Comparison of ENCODE assay signal across 9 cellular contexts in genomic region chr1:214552174-214552608, GRCh38. TPM values are rescaled to one million over a fixed set of nuclear protein-coding genes. Genes with fewer than 3 reads are reported as not detected.
DNase-seq lines count a peak whose midpoint lies in the region; ATAC-seq lines count a peak whose summit lies in the region.
"Had no signal": no experiment of that assay in that cellular context is flagged by ENCODE, and none has a peak within 500 bp of the region (broad histone marks: within the 10 kb centered on the region; RNA-seq: fewer than 3 reads in every experiment).

No MANE protein-coding gene starts in this region.

- CTCF ChIA-PET in CD4-positive, alpha-beta memory T cell (lab: Charles Lee; ENCODE audit: partially characterized antibody): no interaction called here

- H3K9ac ChIP-seq in mucosa of stomach (ENCODE audit: low read length): peak overlapping the region; percentile 96

- H3K36me3 Mint-ChIP-seq in activated T-cell treated with anti-CD3 and anti-CD28 coated beads, Interleukin-2, amount 50 U/mL, for 4 hours (ENCODE audit: insufficient read depth): no peaks in the 10 kb centered on the region
- no peaks in the 10 kb centered on the region for H3K36me3 Mint-ChIP-seq in CD4-positive, alpha-beta memory T cell
- H3K36me3 Mint-ChIP-seq: naive B cell had no signal

- H3K9me3 ChIP-seq in mucosa of stomach (ENCODE audit: control insufficient read depth, low read length): no peaks in the 10 kb centered on the region
- no peaks in the 10 kb centered on the region for H3K9me3 ChIP-seq in CD4-positive, alpha-beta memory T cell (ENCODE audit: control insufficient read depth in 1 of 2, low read length in 2 of 2)

- intact Hi-C loops in CD4-positive, alpha-beta memory T cell (cut with micrococcal nuclease): no loop called here

- peak overlapping the region; percentile 76 for H3K4me3 ChIP-seq in mucosa of stomach (ENCODE audit: low read length)
- no peak overlapping the region for H3K4me3 ChIP-seq in CD4-positive, alpha-beta memory T cell (ENCODE audit: low read length in 2 of 2)

- peaks cover 19% of the 10 kb centered on the region for H3K4me1 ChIP-seq in mucosa of stomach (ENCODE audit: control insufficient read depth, insufficient read depth, low read length)
- no peaks in the 10 kb centered on the region for H3K4me1 ChIP-seq in CD4-positive, alpha-beta memory T cell (ENCODE audit: insufficient read depth, low read length)

- no peaks in the 10 kb centered on the region for H3K27me3 ChIP-seq in mucosa of stomach (ENCODE audit: control insufficient read depth, insufficient read depth, low read length)
- H3K27me3 ChIP-seq in CD4-positive, alpha-beta memory T cell (ENCODE audit: insufficient read depth, low read length): peaks cover 5% of the 10 kb centered on the region

- no peak overlapping the region for H3K27ac Mint-ChIP-seq in CD4-positive, alpha-beta memory T cell
- H3K27ac Mint-ChIP-seq: naive B cell had no signal

- peak overlapping the region; percentile 97 for H3K27ac ChIP-seq in epithelial cell of prostate
- no peak overlapping the region for H3K27ac ChIP-seq in CD4-positive, alpha-beta memory T cell (ENCODE audit: low read depth, low read length)

- DNase-seq in activated T-cell treated with anti-CD3 and anti-CD28 coated beads, Interleukin-2, amount 50 U/mL, for 4 hours: no peak
- no peak for DNase-seq in activated T-cell treated with anti-CD3 and anti-CD28 coated beads for 4 hours
- DNase-seq in RPMI7951 (ENCODE audit: low read depth): peak; percentile 89
- peak; percentile 64 for DNase-seq in epithelial cell of prostate (ENCODE audit: low read depth, low spot score)
- no peak for DNase-seq in NOMO-1 treated with DMSO at 0.1 percent for 48 hours (lab: John Stamatoyannopoulos, UW; ENCODE audit: unreplicated experiment)
- no peak for DNase-seq in NCI-H2029 treated with DMSO at 0.1 percent for 48 hours (lab: John Stamatoyannopoulos, UW)
- DNase-seq in CD4-positive, alpha-beta memory T cell: no peak
- DNase-seq: naive B cell had no signal

- no peak for ATAC-seq in activated T-cell treated with anti-CD3 and anti-CD28 coated beads, Interleukin-2, amount 50 U/mL, for 4 hours

- POLR2A ChIA-PET in CD4-positive, alpha-beta memory T cell (lab: Charles Lee; ENCODE audit: partially characterized antibody): no interaction called here

- H3K27me3 Mint-ChIP-seq in activated T-cell treated with anti-CD3 and anti-CD28 coated beads, Interleukin-2, amount 50 U/mL, for 4 hours (ENCODE audit: low read depth): peaks cover 57% of the 10 kb centered on the region
- peaks cover 39 to 46% of the 10 kb centered on the region in 2 donors for H3K27me3 Mint-ChIP-seq in CD4-positive, alpha-beta memory T cell

- no peaks in the 10 kb centered on the region for H3K36me3 ChIP-seq in mucosa of stomach (ENCODE audit: control insufficient read depth, insufficient read depth, low read length)
- H3K36me3 ChIP-seq in CD4-positive, alpha-beta memory T cell (ENCODE audit: insufficient read depth, low read length): no peaks in the 10 kb centered on the region

- peak overlapping the region; percentile 35 for H3K4me3 Mint-ChIP-seq in activated T-cell treated with anti-CD3 and anti-CD28 coated beads, Interleukin-2, amount 50 U/mL, for 4 hours
- H3K4me3 Mint-ChIP-seq in CD4-positive, alpha-beta memory T cell: peak overlapping the region in 4 of 8 donors; percentile 42 to 79 (median 51)

- peaks cover 6% of the 10 kb centered on the region for H3K4me1 Mint-ChIP-seq in activated T-cell treated with anti-CD3 and anti-CD28 coated beads, Interleukin-2, amount 50 U/mL, for 4 hours (ENCODE audit: low read depth)
- peaks cover 0 to 18% (median 1%) of the 10 kb centered on the region in 4 donors for H3K4me1 Mint-ChIP-seq in CD4-positive, alpha-beta memory T cell

- H3K9me3 Mint-ChIP-seq in activated T-cell treated with anti-CD3 and anti-CD28 coated beads, Interleukin-2, amount 50 U/mL, for 4 hours: no peaks in the 10 kb centered on the region
- H3K9me3 Mint-ChIP-seq in CD4-positive, alpha-beta memory T cell: no peaks in the 10 kb centered on the region
- H3K9me3 Mint-ChIP-seq: naive B cell had no signal

RNA-seq across cellular contexts. Expression of gene PTPN14, which starts 0.8 kb away (rescaled TPM):
- 1 to 10 TPM; 1.3 to 3.1 (median 1.8) TPM for total RNA-seq in activated T-cell treated with anti-CD3 and anti-CD28 coated beads, Interleukin-2, amount 50 U/mL, for 4 hours
- total RNA-seq in RPMI7951 (2014; rRNA removed; shearing (Covaris generic)): 29.0 and 31.8 TPM in 2 replicates
- total RNA-seq in CD4-positive, alpha-beta memory T cell: under 1 TPM; 0.20 to 0.28 TPM
- polyA plus RNA-seq in CD4-positive, alpha-beta memory T cell: under 1 TPM in 1 of 2 donors, not detected in 1; 0.03 TPM

RNA-seq across cellular contexts. Expression of gene CENPF, which starts 50.8 kb away (rescaled TPM):
- 1 to 10 TPM; 3.5 to 4.6 (median 3.5) TPM for total RNA-seq in activated T-cell treated with anti-CD3 and anti-CD28 coated beads, Interleukin-2, amount 50 U/mL, for 4 hours
- 123 and 129 TPM in 2 replicates for total RNA-seq in RPMI7951 (2014; rRNA removed; shearing (Covaris generic))
- 1 to 10 TPM; 2.2 to 2.8 TPM for total RNA-seq in CD4-positive, alpha-beta memory T cell
- under 1 TPM; 0.02 to 0.92 TPM for polyA plus RNA-seq in CD4-positive, alpha-beta memory T cell

Comparison
In these comparisons a context has a peak if more than half of its experiments do, and no peak if none do; other contexts are left out.
1. DNase-seq: peak in RPMI7951 (single experiment) and epithelial cell of prostate (single experiment); none in activated T-cell treated with anti-CD3 and anti-CD28 coated beads, Interleukin-2, amount 50 U/mL, for 4 hours (single experiment), activated T-cell treated with anti-CD3 and anti-CD28 coated beads for 4 hours (single experiment), NOMO-1 treated with DMSO at 0.1 percent for 48 hours (single experiment), NCI-H2029 treated with DMSO at 0.1 percent for 48 hours (single experiment) and CD4-positive, alpha-beta memory T cell (0 of 5).
2. RNA of gene CENPF, which starts 50.8 kb away (total RNA-seq): 123 to 129 TPM in RPMI7951; 3.5 to 4.6 TPM in activated T-cell treated with anti-CD3 and anti-CD28 coated beads, Interleukin-2, amount 50 U/mL, for 4 hours and 2.2 to 2.8 TPM in CD4-positive, alpha-beta memory T cell; every median in the first group is over 10 times any median in the second.